Comparison of ENCODE assay signal across 12 cellular contexts in the genomic region with DNA sequence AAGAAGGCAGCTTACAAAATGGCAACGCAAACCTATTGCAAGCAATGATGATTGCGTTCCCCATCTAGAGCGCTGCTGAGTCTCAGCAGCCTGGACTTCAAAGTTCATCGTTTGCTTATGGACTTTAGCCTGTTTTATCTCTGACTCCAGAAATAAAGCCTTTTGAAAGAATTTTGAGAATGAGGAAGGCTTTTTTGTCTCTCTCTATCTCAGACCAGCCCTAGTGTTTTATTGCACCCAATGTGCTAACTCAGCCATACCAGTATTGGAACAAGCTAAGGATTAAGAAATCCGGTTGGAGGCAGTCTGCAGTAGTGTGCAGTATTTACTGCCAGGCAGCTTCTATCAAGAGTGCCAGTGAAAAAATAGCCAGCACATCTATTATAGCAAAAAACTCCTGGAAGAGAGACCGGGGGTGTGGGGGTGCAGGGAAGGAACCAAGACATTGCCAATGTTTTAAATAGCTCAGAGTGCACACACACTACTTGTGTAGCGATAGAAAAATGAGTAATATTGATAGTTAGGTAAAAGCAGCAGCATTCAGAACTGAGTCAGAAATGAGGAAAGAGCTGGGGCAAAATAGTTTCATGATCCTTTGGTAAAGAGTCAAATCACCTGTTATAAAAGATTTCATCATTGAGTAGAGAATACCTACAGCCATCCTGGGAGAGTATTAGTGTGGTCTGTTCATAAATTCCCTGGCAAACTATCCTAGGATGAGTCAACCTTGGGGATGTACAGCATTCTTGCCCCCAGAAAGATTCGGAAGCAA.
A peak's percentile ranks its signal among the peaks of the same experiment; 100 is the strongest.
DNase-seq lines count a peak whose midpoint lies in the region; ATAC-seq and TF ChIP-seq lines count a peak whose summit lies in the region.
"Had no signal": no experiment of that assay in that cellular context is flagged by ENCODE, and none has a peak within 500 bp of the region (broad histone marks: within the 10 kb centered on the region; RNA-seq: fewer than 3 reads in every experiment).

No MANE protein-coding gene starts in this region.

- H3K27me3 ChIP-seq in uterus: no peaks in the 10 kb centered on the region
- H3K27me3 ChIP-seq: dorsolateral prefrontal cortex had no signal

- no peaks in the 10 kb centered on the region for H3K4me1 Mint-ChIP-seq in activated CD4-positive, alpha-beta T cell treated with anti-CD3 and anti-CD28 coated beads, Interleukin-2, amount 10 ng/mL, durations not matched to agents 24 days and 14 days
- H3K4me1 Mint-ChIP-seq: CD14-positive monocyte had no signal

- H3K36me3 Mint-ChIP-seq in activated CD4-positive, alpha-beta T cell treated with anti-CD3 and anti-CD28 coated beads, Interleukin-2, amount 10 ng/mL, durations not matched to agents 24 days and 14 days (ENCODE audit: low read depth): no peaks in the 10 kb centered on the region
- H3K36me3 Mint-ChIP-seq: CD14-positive monocyte had no signal

- ATAC-seq in GM18508 (IDR thresholded peaks at IDR 0.05; ENCODE audit: insufficient read depth, unreplicated experiment): peak; percentile 34
- peak; percentile 42 for ATAC-seq in HG02642 (IDR thresholded peaks at IDR 0.05; ENCODE audit: poor library complexity, unreplicated experiment)
- ATAC-seq in HG03457 (IDR thresholded peaks at IDR 0.05; ENCODE audit: unreplicated experiment): no peak

- no peaks in the 10 kb centered on the region for H3K4me1 ChIP-seq in uterus

- TF ChIP-seq POLR2A in uterus (IDR thresholded peaks at IDR 0.05): no peak

- no peak overlapping the region for H3K4me3 ChIP-seq in uterus

- no peaks in the 10 kb centered on the region for H3K36me3 ChIP-seq in uterus

- no peaks in the 10 kb centered on the region for H3K9me3 ChIP-seq in uterus

- no peak overlapping the region for H3K27ac Mint-ChIP-seq in activated CD4-positive, alpha-beta T cell treated with anti-CD3 and anti-CD28 coated beads, Interleukin-2, amount 10 ng/mL, durations not matched to agents 24 days and 14 days
- H3K27ac Mint-ChIP-seq: CD14-positive monocyte had no signal

- no peak overlapping the region for H3K4me3 Mint-ChIP-seq in activated CD4-positive, alpha-beta T cell treated with anti-CD3 and anti-CD28 coated beads, Interleukin-2, amount 10 ng/mL, durations not matched to agents 24 days and 14 days
- H3K4me3 Mint-ChIP-seq: CD14-positive monocyte had no signal

- H3K27ac ChIP-seq in uterus: no peak overlapping the region

- intact Hi-C loops in activated CD4-positive, alpha-beta T cell treated with anti-CD3 and anti-CD28 coated beads, Interleukin-2, amount 10 ng/mL, durations not matched to agents 24 days and 14 days (cut with micrococcal nuclease): no loop called here
- intact Hi-C loops in uterus (cut with DNase I; ENCODE audit: low total_unique reads): no loop called here

- DNase-seq in astrocyte of the hippocampus (ENCODE audit: low read depth, low spot score) (peak; percentile 44), mucosa of gallbladder (ENCODE audit: low spot score) (peak; percentile 52), uterus (no peak), HUDEP-2 (lab: John Stamatoyannopoulos, UW; ENCODE audit: unreplicated experiment in 76 of 76) (no peak)
- DNase-seq in activated CD4-positive, alpha-beta T cell treated with anti-CD3 and anti-CD28 coated beads, Interleukin-2, amount 10 ng/mL, durations not matched to agents 24 days and 14 days: no peak
- DNase-seq: NCI-H446 treated with DMSO at 0.1 percent for 48 hours, T-helper 1 cell had no signal

- TF ChIP-seq CTCF in uterus (IDR thresholded peaks at IDR 0.05): no peak

- H3K27me3 Mint-ChIP-seq in activated CD4-positive, alpha-beta T cell treated with anti-CD3 and anti-CD28 coated beads, Interleukin-2, amount 10 ng/mL, durations not matched to agents 24 days and 14 days: no peaks in the 10 kb centered on the region

- H3K9me3 Mint-ChIP-seq in activated CD4-positive, alpha-beta T cell treated with anti-CD3 and anti-CD28 coated beads, Interleukin-2, amount 10 ng/mL, durations not matched to agents 24 days and 14 days: peaks cover 8% of the 10 kb centered on the region

Comparison
In these comparisons a context has a peak if more than half of its experiments do, and no peak if none do; other contexts are left out.
1. DNase-seq: peak in astrocyte of the hippocampus (single experiment) and mucosa of gallbladder (single experiment); none in activated CD4-positive, alpha-beta T cell treated with anti-CD3 and anti-CD28 coated beads, Interleukin-2, amount 10 ng/mL, durations not matched to agents 24 days and 14 days (single experiment), uterus (0 of 2) and HUDEP-2 (0 of 76).